Comparison of ENCODE assay signal across 6 cellular contexts in genomic region chr17:18526099-18526498, GRCh38. TPM values are rescaled to one million over a fixed set of nuclear protein-coding genes. Genes with fewer than 3 reads are reported as not detected.
"Had no signal": no experiment of that assay in that cellular context is flagged by ENCODE, and none has a peak within 500 bp of the region (broad histone marks: within the 10 kb centered on the region; RNA-seq: fewer than 3 reads in every experiment).

No MANE protein-coding gene starts in this region.

RNA-seq across cellular contexts. Expression of gene LGALS9C, which starts 49.5 kb away (rescaled TPM):
- total RNA-seq: GM23248, GM23338, H1, H4, H7, H9 had no signal
